ENCODE assay signal across 10 cellular contexts in genomic region chr4:111991163-111991562, GRCh38.
DNase-seq lines count a peak whose midpoint lies in the region; ATAC-seq and TF ChIP-seq lines count a peak whose summit lies in the region.
"Had no signal": no experiment of that assay in that cellular context is flagged by ENCODE, and none has a peak within 500 bp of the region (broad histone marks: within the 10 kb centered on the region; RNA-seq: fewer than 3 reads in every experiment).

No MANE protein-coding gene starts in this region.

- H3K27ac Mint-ChIP-seq in mesothelial cell of epicardium, result no peak overlapping the region
- H3K27ac Mint-ChIP-seq: activated naive CD8-positive, alpha-beta T cell; naive thymus-derived CD8-positive, alpha-beta T cell had no signal

- H3K4me3 ChIP-seq in esophagus squamous epithelium, result no peak overlapping the region
- H3K4me3 ChIP-seq in right atrium auricular region, result no peak overlapping the region

- H3K4me1 Mint-ChIP-seq in mesothelial cell of epicardium, result peaks cover 52% of the 10 kb centered on the region

- TF ChIP-seq POLR2A in esophagus squamous epithelium (IDR thresholded peaks at IDR 0.05) (no peak), erythroblast (IDR thresholded peaks at IDR 0.05; ENCODE audit: low read length) (no peak)

- no peaks in the 10 kb centered on the region for H3K27me3 ChIP-seq in esophagus squamous epithelium
- H3K27me3 ChIP-seq in right atrium auricular region, result no peaks in the 10 kb centered on the region

- H3K9me3 Mint-ChIP-seq in mesothelial cell of epicardium, result no peaks in the 10 kb centered on the region
- H3K9me3 Mint-ChIP-seq: naive thymus-derived CD8-positive, alpha-beta T cell had no signal

- H3K4me3 Mint-ChIP-seq in mesothelial cell of epicardium, result no peak overlapping the region
- H3K4me3 Mint-ChIP-seq: activated naive CD8-positive, alpha-beta T cell; naive thymus-derived CD8-positive, alpha-beta T cell had no signal

- H3K27me3 Mint-ChIP-seq in mesothelial cell of epicardium (ENCODE audit: low read depth), result peaks cover 9% of the 10 kb centered on the region

- TF ChIP-seq CTCF in esophagus squamous epithelium (IDR thresholded peaks at IDR 0.05) (no peak), right atrium auricular region (IDR thresholded peaks at IDR 0.05) (no peak), mesothelial cell of epicardium (IDR thresholded peaks at IDR 0.05; ENCODE audit: unreplicated experiment) (no peak)

- DNase-seq in esophagus squamous epithelium (lab: John Stamatoyannopoulos, UW) (no peak), right atrium auricular region (ENCODE audit: low spot score) (no peak), DMS53 (lab: John Stamatoyannopoulos, UW) (no peak), mesothelial cell of epicardium (ENCODE audit: low spot score in 2 of 2, unreplicated experiment in 2 of 2) (no peak), erythroblast (lab: John Stamatoyannopoulos, UW) (no peak)
- DNase-seq: naive thymus-derived CD8-positive, alpha-beta T cell had no signal

- ATAC-seq in GM18519 (IDR thresholded peaks at IDR 0.05; ENCODE audit: low FRiP score, unreplicated experiment), result peak; percentile 94
- peak; percentile 98 for ATAC-seq in GM21717 (IDR thresholded peaks at IDR 0.05; ENCODE audit: unreplicated experiment)
- ATAC-seq in HG03439 (IDR thresholded peaks at IDR 0.05; ENCODE audit: unreplicated experiment), result peak; percentile 88
- ATAC-seq: naive thymus-derived CD8-positive, alpha-beta T cell had no signal

- H3K36me3 ChIP-seq in esophagus squamous epithelium (no peaks in the 10 kb centered on the region), right atrium auricular region (no peaks in the 10 kb centered on the region)

- H3K4me1 ChIP-seq in esophagus squamous epithelium, result peaks cover 0 to 43% (median 0%) of the 10 kb centered on the region in 3 donors
- no peaks in the 10 kb centered on the region for H3K4me1 ChIP-seq in right atrium auricular region

- H3K36me3 Mint-ChIP-seq in mesothelial cell of epicardium, result no peaks in the 10 kb centered on the region
- H3K36me3 Mint-ChIP-seq: activated naive CD8-positive, alpha-beta T cell; naive thymus-derived CD8-positive, alpha-beta T cell had no signal

- intact Hi-C loops in esophagus squamous epithelium (cut with DNase I), result no loop called here

- WGBS in esophagus squamous epithelium, 2 donors, result 45 to 59% methylated on average over 3 of the region's 3 CpGs

- H3K27ac ChIP-seq in esophagus squamous epithelium (peak overlapping the region in 3 of 4 donors; percentile 26 to 74 (median 73)), right atrium auricular region (no peak overlapping the region)

- H3K9me3 ChIP-seq in esophagus squamous epithelium (no peaks in the 10 kb centered on the region), right atrium auricular region (no peaks in the 10 kb centered on the region)

Comparison
In these comparisons a context has a peak if more than half of its experiments do, and no peak if none do; other contexts are left out.
1. H3K27ac ChIP-seq: peak in esophagus squamous epithelium (3 of 4); none in right atrium auricular region (0 of 2).
2. Peak in every context shown above with its lines, with median percentiles within 50 percentile points of each other: ATAC-seq.